ENCODE assay signal across 1 cellular context in genomic region chr2:109888414-109888813, GRCh38. TPM values are rescaled to one million over a fixed set of nuclear protein-coding genes. Genes with fewer than 3 reads are reported as not detected.
"Had no signal": no experiment of that assay in that cellular context is flagged by ENCODE, and none has a peak within 500 bp of the region (broad histone marks: within the 10 kb centered on the region; RNA-seq: fewer than 3 reads in every experiment).

No MANE protein-coding gene starts in this region.

RNA-seq across cellular contexts. Expression of gene LIMS3, which starts 10.1 kb away (rescaled TPM):
- total RNA-seq: esophagus mucosa had no signal
